ENCODE assay signal across 9 cellular contexts in the genomic region with DNA sequence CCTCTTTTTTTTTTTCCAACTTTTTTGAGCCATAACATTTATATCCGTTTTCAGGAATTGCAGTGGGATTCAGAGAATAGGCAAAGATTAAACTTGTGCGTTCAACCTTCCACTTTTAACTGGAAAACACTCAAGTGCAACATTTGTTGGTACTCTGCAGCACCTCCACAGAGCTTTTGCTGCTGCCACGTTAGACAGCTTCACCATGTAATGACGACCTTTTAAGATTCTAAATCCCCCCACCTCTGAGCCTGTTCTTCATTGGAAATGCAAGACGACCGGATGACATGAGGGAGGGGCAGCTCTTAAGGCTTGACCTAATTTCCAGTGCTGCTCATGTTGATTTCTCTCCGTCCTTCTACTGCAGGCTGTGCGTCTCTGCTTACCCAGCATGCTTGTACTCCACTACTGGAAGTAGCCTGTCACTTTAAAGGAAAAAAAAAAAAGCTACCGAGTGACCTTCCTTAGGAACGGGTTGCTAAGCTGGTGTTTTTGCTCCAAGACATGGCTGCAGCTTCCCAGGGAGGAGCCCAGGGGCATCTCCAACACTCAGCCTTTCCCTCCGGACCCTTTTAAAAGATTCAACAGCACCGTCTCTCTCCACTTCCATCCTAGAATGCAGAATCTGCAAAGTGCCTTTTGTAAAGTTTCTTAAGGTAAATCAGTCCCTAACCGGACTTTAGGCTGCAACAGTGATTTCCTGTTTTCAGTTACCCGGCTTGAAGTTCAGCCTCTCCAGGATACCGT. TPM values are rescaled to one million over a fixed set of nuclear protein-coding genes. Genes with fewer than 3 reads are reported as not detected.
DNase-seq lines count a peak whose midpoint lies in the region; ATAC-seq and TF ChIP-seq lines count a peak whose summit lies in the region.
"Had no signal": no experiment of that assay in that cellular context is flagged by ENCODE, and none has a peak within 500 bp of the region (broad histone marks: within the 10 kb centered on the region; RNA-seq: fewer than 3 reads in every experiment).

CC2D2A (plus strand) TSS at position 481 of the 747 bp plus-strand sequence. CDS start 6,051 bp downstream, outside the sequence.

- no peaks in the 10 kb centered on the region for H3K9me3 ChIP-seq in OCI-LY7 (ENCODE audit: low read length)

- CTCF ChIA-PET in Calu3 (lab: Charles Lee), result interaction anchor here (0.5 to 1.4 kb wide), 4 partner anchors 10 to 1921 kb away, joined by 3 to 9 read pairs (median 3); no protein-coding TSS in a partner anchor
- CTCF ChIA-PET in OCI-LY7 (lab: Charles Lee; ENCODE audit: unreplicated experiment), result interaction anchor here (1.1 kb wide), 1 partner anchor 184 kb away, joined by 5 read pairs; no protein-coding TSS in a partner anchor

- TF ChIP-seq CTCF in Calu3 (IDR thresholded peaks at IDR 0.05; ENCODE audit: unreplicated experiment), result no peak
- no peak for TF ChIP-seq CTCF in choroid plexus epithelial cell (conservative IDR thresholded peaks at IDR 0.05; ENCODE audit: low read depth, low read length)
- no peak for TF ChIP-seq CTCF in OCI-LY7 (conservative IDR thresholded peaks at IDR 0.05; ENCODE audit: low read length)

- H3K27ac ChIP-seq in OCI-LY7 (ENCODE audit: low read depth, low read length, poor library complexity, severe bottlenecking), result no peak within 1 kb of the TSS
- H3K27ac ChIP-seq: HL-60 had no signal

- POLR2A ChIA-PET in OCI-LY7 (lab: Charles Lee), result interaction anchor here (0.6 to 0.7 kb wide), 7 partner anchors 10 to 1828 kb away, joined by 3 to 4 read pairs (median 3); no protein-coding TSS in a partner anchor

- H3K4me2 ChIP-seq in OCI-LY7 (ENCODE audit: low read length), result no peak within 1 kb of the TSS

- H3K4me3 ChIP-seq in choroid plexus epithelial cell (ENCODE audit: low read depth, low read length), result peak within 1 kb of the TSS; percentile 62
- no peak within 1 kb of the TSS for H3K4me3 ChIP-seq in OCI-LY7 (ENCODE audit: low read depth, low read length, poor library complexity, severe bottlenecking)

- H3K27ac Mint-ChIP-seq in Calu3 (ENCODE audit: unreplicated experiment), result no peak within 1 kb of the TSS
- no peak within 1 kb of the TSS for H3K27ac Mint-ChIP-seq in stimulated activated effector memory CD8-positive, alpha-beta T cell treated with anti-CD3 and anti-CD28 coated beads, Interleukin-12 subunit alpha, Interleukin-12 subunit beta, amount 100 ng/mL, for 72 hours

- no peaks in the 10 kb centered on the region for H3K9me3 Mint-ChIP-seq in Calu3 (ENCODE audit: low read depth, unreplicated experiment)
- no peaks in the 10 kb centered on the region for H3K9me3 Mint-ChIP-seq in stimulated activated effector memory CD8-positive, alpha-beta T cell treated with anti-CD3 and anti-CD28 coated beads, Interleukin-12 subunit alpha, Interleukin-12 subunit beta, amount 100 ng/mL, for 72 hours

- H3K4me3 Mint-ChIP-seq in Calu3 (ENCODE audit: low read depth, unreplicated experiment), result peak within 1 kb of the TSS; percentile 75
- peak within 1 kb of the TSS; percentile 41 for H3K4me3 Mint-ChIP-seq in stimulated activated effector memory CD8-positive, alpha-beta T cell treated with anti-CD3 and anti-CD28 coated beads, Interleukin-12 subunit alpha, Interleukin-12 subunit beta, amount 100 ng/mL, for 72 hours

- intact Hi-C loops in Calu3 (cut with micrococcal nuclease; ENCODE audit: unreplicated experiment), result no loop called here
- intact Hi-C loops in OCI-LY7 (cut with micrococcal nuclease; ENCODE audit: unreplicated experiment), result loop anchor here (10.0 kb wide), 1 partner anchor 335 kb away; no protein-coding TSS in a partner anchor

- H3K79me2 ChIP-seq in OCI-LY7 (ENCODE audit: insufficient read depth, low read depth, low read length), result no peaks in the 10 kb centered on the region

- BruUV-seq in Calu3 (replicated peaks; lab: Mats Ljungman, UMichigan) (no TSS peak), OCI-LY7 (replicated peaks; lab: Mats Ljungman, UMichigan) (no TSS peak)

- no peaks in the 10 kb centered on the region for H3K36me3 ChIP-seq in OCI-LY7 (ENCODE audit: insufficient read depth, low read length)

- peaks cover 13% of the 10 kb centered on the region for H3K27me3 Mint-ChIP-seq in Calu3 (ENCODE audit: unreplicated experiment)

- no peak within 1 kb of the TSS for H2AFZ ChIP-seq in OCI-LY7 (ENCODE audit: low read length)

- DNase-seq in Calu3 (peak; percentile 9), NCI-H2227 (lab: John Stamatoyannopoulos, UW; ENCODE audit: unreplicated experiment) (peak; percentile 36), choroid plexus epithelial cell (ENCODE audit: low read depth) (peak; percentile 81), kidney tubule cell (ENCODE audit: low spot score) (peak; percentile 72), cortex of kidney (lab: John Stamatoyannopoulos, UW) (no peak), NCI-H226 (no peak), OCI-LY7 (ENCODE audit: low spot score) (no peak)
- DNase-seq in stimulated activated effector memory CD8-positive, alpha-beta T cell treated with anti-CD3 and anti-CD28 coated beads, Interleukin-12 subunit alpha, Interleukin-12 subunit beta, amount 100 ng/mL, for 72 hours (ENCODE audit: low spot score in 2 of 2), result no peak

- no peaks in the 10 kb centered on the region for H3K36me3 Mint-ChIP-seq in Calu3 (ENCODE audit: insufficient read depth, unreplicated experiment)
- no peaks in the 10 kb centered on the region for H3K36me3 Mint-ChIP-seq in stimulated activated effector memory CD8-positive, alpha-beta T cell treated with anti-CD3 and anti-CD28 coated beads, Interleukin-12 subunit alpha, Interleukin-12 subunit beta, amount 100 ng/mL, for 72 hours

- H4K20me1 ChIP-seq in OCI-LY7 (ENCODE audit: insufficient read depth, low read length), result no peaks in the 10 kb centered on the region

- H3K4me1 ChIP-seq in OCI-LY7 (ENCODE audit: insufficient read depth, low read length, poor library complexity, severe bottlenecking), result no peaks in the 10 kb centered on the region

- H3K4me1 Mint-ChIP-seq in Calu3 (ENCODE audit: low read depth, unreplicated experiment), result peaks cover 10% of the 10 kb centered on the region
- peaks cover 7% of the 10 kb centered on the region for H3K4me1 Mint-ChIP-seq in stimulated activated effector memory CD8-positive, alpha-beta T cell treated with anti-CD3 and anti-CD28 coated beads, Interleukin-12 subunit alpha, Interleukin-12 subunit beta, amount 100 ng/mL, for 72 hours

- ATAC-seq in stimulated activated effector memory CD8-positive, alpha-beta T cell treated with anti-CD3 and anti-CD28 coated beads, Interleukin-12 subunit alpha, Interleukin-12 subunit beta, amount 100 ng/mL, for 72 hours, result no peak

- no peaks in the 10 kb centered on the region for H3K9me2 ChIP-seq in OCI-LY7 (ENCODE audit: insufficient read depth, low read length)

RNA-seq across cellular contexts. Expression of gene CC2D2A, which starts in this region (rescaled TPM):
- 11.8 TPM in 2 replicates for total RNA-seq in Calu3 (2022)
- not detected in 2 replicates for total RNA-seq in OCI-LY7 (2014; rRNA removed; shearing (Covaris generic))
- total RNA-seq in OCI-LY7 (2022), result not detected in 2 replicates

Comparison
In these comparisons a context has a peak if more than half of its experiments do, and no peak if none do; other contexts are left out.
1. RNA of gene CC2D2A (total RNA-seq): 11.8 TPM in Calu3; not detected in OCI-LY7; every median in the first group is over 10 times any median in the second.
2. DNase-seq: peak in Calu3 (single experiment), NCI-H2227 (single experiment), choroid plexus epithelial cell (single experiment) and kidney tubule cell (single experiment); none in stimulated activated effector memory CD8-positive, alpha-beta T cell treated with anti-CD3 and anti-CD28 coated beads, Interleukin-12 subunit alpha, Interleukin-12 subunit beta, amount 100 ng/mL, for 72 hours (0 of 2), cortex of kidney (single experiment), NCI-H226 (single experiment) and OCI-LY7 (single experiment).